9 cellular contexts compared by ENCODE assay signal in the genomic region with DNA sequence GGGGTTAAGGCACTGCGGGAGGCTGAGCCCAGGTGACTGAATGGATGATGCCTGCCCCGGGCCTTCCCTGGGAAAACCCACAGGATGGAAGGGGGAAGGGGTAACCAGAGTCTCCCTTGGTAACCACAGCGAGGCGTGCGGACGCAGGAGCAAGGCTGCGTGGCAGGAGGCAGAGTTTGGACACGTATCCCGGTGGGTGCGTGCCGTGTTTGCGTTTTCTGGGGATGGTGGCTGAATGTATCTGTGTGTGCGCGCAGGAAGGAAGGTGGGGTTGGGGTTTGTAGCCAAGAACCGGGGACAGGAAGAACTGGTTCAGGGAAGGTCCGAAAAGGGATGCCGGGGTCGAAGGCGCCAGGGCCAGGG. TPM values are rescaled to one million over a fixed set of nuclear protein-coding genes. Genes with fewer than 3 reads are reported as not detected.
A peak's percentile ranks its signal among the peaks of the same experiment; 100 is the strongest.
DNase-seq lines count a peak whose midpoint lies in the region; ATAC-seq and TF ChIP-seq lines count a peak whose summit lies in the region.
"Had no signal": no experiment of that assay in that cellular context is flagged by ENCODE, and none has a peak within 500 bp of the region (broad histone marks: within the 10 kb centered on the region; RNA-seq: fewer than 3 reads in every experiment).

No MANE protein-coding gene starts in this region.

- H3K27me3 Mint-ChIP-seq in CD4-positive, CD25-positive, alpha-beta regulatory T cell: peaks cover 42% of the 10 kb centered on the region
- H3K27me3 Mint-ChIP-seq in effector memory CD8-positive, alpha-beta T cell: peaks cover 26 to 67% of the 10 kb centered on the region in 2 donors
- no peaks in the 10 kb centered on the region for H3K27me3 Mint-ChIP-seq in osteocyte (ENCODE audit: unreplicated experiment)

- no peak for DNase-seq in CD4-positive, CD25-positive, alpha-beta regulatory T cell
- peak; percentile 74 for DNase-seq in NCI-H69 (lab: John Stamatoyannopoulos, UW)
- no peak for DNase-seq in effector memory CD8-positive, alpha-beta T cell
- DNase-seq in osteocyte (ENCODE audit: extremely low spot score, unreplicated experiment): no peak
- DNase-seq in NCI-H2081 (lab: John Stamatoyannopoulos, UW): no peak
- DNase-seq in iPS-NIHi7 (ENCODE audit: extremely low spot score): no peak
- no peak for DNase-seq in stimulated activated CD4-positive, alpha-beta T cell treated with anti-CD3 and anti-CD28 coated beads, Interleukin-4, amount 100 ng/mL, for 4 hours
- DNase-seq: NCI-H1105 treated with DMSO at 0.1 percent for 48 hours had no signal

- H3K27me3 ChIP-seq in CD4-positive, CD25-positive, alpha-beta regulatory T cell (ENCODE audit: control insufficient read depth, insufficient read depth, low read length): peaks cover 6% of the 10 kb centered on the region

- no peak for TF ChIP-seq CTCF in osteocyte (IDR thresholded peaks at IDR 0.05)

- peaks cover 33% of the 10 kb centered on the region for H3K4me1 ChIP-seq in CD4-positive, CD25-positive, alpha-beta regulatory T cell (ENCODE audit: control insufficient read depth, insufficient read depth, low read length, poor library complexity, severe bottlenecking)

- H3K36me3 Mint-ChIP-seq in CD4-positive, CD25-positive, alpha-beta regulatory T cell: no peaks in the 10 kb centered on the region
- H3K36me3 Mint-ChIP-seq in effector memory CD8-positive, alpha-beta T cell (ENCODE audit: insufficient read depth): peaks cover 40% of the 10 kb centered on the region
- no peaks in the 10 kb centered on the region for H3K36me3 Mint-ChIP-seq in osteocyte (ENCODE audit: unreplicated experiment)

- H3K27ac Mint-ChIP-seq in CD4-positive, CD25-positive, alpha-beta regulatory T cell: peak overlapping the region in 2 of 3 donors; percentile 80 to 81
- peak overlapping the region; percentile 27 to 28 for H3K27ac Mint-ChIP-seq in effector memory CD8-positive, alpha-beta T cell
- H3K27ac Mint-ChIP-seq in osteocyte (ENCODE audit: unreplicated experiment): no peak overlapping the region

- H3K9me3 ChIP-seq in CD4-positive, CD25-positive, alpha-beta regulatory T cell (ENCODE audit: control insufficient read depth in 2 of 2, low read length in 2 of 2): no peaks in the 10 kb centered on the region

- peak overlapping the region; percentile 24 for H3K4me3 ChIP-seq in CD4-positive, CD25-positive, alpha-beta regulatory T cell (ENCODE audit: low read depth, low read length)

- no peak for ATAC-seq in CD4-positive, CD25-positive, alpha-beta regulatory T cell (ENCODE audit: low read depth in 2 of 2)
- no peak for ATAC-seq in effector memory CD8-positive, alpha-beta T cell (replicated peaks)
- no peak for ATAC-seq in HG02938 (IDR thresholded peaks at IDR 0.05; ENCODE audit: unreplicated experiment)

- H3K9me3 Mint-ChIP-seq in CD4-positive, CD25-positive, alpha-beta regulatory T cell: no peaks in the 10 kb centered on the region
- no peaks in the 10 kb centered on the region for H3K9me3 Mint-ChIP-seq in effector memory CD8-positive, alpha-beta T cell
- H3K9me3 Mint-ChIP-seq in osteocyte (ENCODE audit: unreplicated experiment): no peaks in the 10 kb centered on the region

- H3K4me1 Mint-ChIP-seq in CD4-positive, CD25-positive, alpha-beta regulatory T cell: peaks cover 0 to 50% (median 34%) of the 10 kb centered on the region in 4 donors
- peaks cover 31 to 32% of the 10 kb centered on the region in 2 donors for H3K4me1 Mint-ChIP-seq in effector memory CD8-positive, alpha-beta T cell (ENCODE audit: low read depth in 2 of 2)
- H3K4me1 Mint-ChIP-seq in osteocyte (ENCODE audit: unreplicated experiment): peaks cover 22% of the 10 kb centered on the region

- no peak overlapping the region for H3K27ac ChIP-seq in CD4-positive, CD25-positive, alpha-beta regulatory T cell (ENCODE audit: insufficient read depth, low read length, poor library complexity, severe bottlenecking)

- no peaks in the 10 kb centered on the region for H3K36me3 ChIP-seq in CD4-positive, CD25-positive, alpha-beta regulatory T cell (ENCODE audit: control insufficient read depth, insufficient read depth, low read length)

- H3K4me3 Mint-ChIP-seq in CD4-positive, CD25-positive, alpha-beta regulatory T cell: peak overlapping the region; percentile 83 to 92 (median 88)
- peak overlapping the region; percentile 96 to 97 for H3K4me3 Mint-ChIP-seq in effector memory CD8-positive, alpha-beta T cell
- H3K4me3 Mint-ChIP-seq in osteocyte (ENCODE audit: unreplicated experiment): peak overlapping the region; percentile 85

RNA-seq across cellular contexts. Expression of a gene that starts 1.8 kb away (rescaled TPM):
- 64.4 TPM for total RNA-seq in CD4-positive, CD25-positive, alpha-beta regulatory T cell
- 1 to 10 TPM in 3 of 4 donors, under 1 TPM in 1; 0.88 to 2.3 (median 1.3) TPM for polyA plus RNA-seq in CD4-positive, CD25-positive, alpha-beta regulatory T cell
- total RNA-seq in osteocyte: 25.6 and 27.1 TPM in 2 replicates
